2 cellular contexts compared by ENCODE assay signal in the genomic region with DNA sequence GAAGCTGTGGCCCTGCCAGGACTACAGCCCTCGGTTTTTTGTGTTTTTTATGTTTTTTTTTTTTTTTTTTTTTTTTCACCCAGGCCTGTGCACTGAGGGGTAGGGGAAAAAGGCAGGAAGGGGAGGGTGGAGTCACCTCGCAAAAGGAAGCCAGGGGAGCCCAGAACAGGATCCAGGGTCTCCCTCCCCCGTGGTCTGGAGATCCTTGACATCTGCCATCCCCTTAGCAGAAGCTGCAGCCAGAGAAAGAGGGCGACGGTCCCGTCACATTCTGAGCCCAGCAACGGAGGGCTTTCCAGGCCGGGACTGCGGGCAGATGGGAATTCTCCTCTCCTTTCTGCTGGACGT.
TF ChIP-seq lines count a peak whose summit lies in the region.

No MANE protein-coding gene starts in this region.

TF ChIP-seq in SK-N-SH, 30 proteins besides CTCF, POLR2A, EP300 and RAD21 (continued from another document):
- TF ChIP-seq, protein P1, sequence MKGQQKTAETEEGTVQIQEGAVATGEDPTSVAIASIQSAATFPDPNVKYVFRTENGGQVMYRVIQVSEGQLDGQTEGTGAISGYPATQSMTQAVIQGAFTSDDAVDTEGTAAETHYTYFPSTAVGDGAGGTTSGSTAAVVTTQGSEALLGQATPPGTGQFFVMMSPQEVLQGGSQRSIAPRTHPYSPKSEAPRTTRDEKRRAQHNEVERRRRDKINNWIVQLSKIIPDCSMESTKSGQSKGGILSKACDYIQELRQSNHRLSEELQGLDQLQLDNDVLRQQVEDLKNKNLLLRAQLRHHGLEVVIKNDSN (IDR thresholded peaks at IDR 0.05; ENCODE audit: borderline replicate concordance, low read depth): no peak
TF ChIP-seq in SK-N-SH: peak in this region for 0.

TF ChIP-seq in SK-N-SH treated with all-trans-retinoic acid at 6 μM for 48 hours, 23 proteins besides CTCF, POLR2A, EP300 and RAD21:
- TF ChIP-seq, protein P2, sequence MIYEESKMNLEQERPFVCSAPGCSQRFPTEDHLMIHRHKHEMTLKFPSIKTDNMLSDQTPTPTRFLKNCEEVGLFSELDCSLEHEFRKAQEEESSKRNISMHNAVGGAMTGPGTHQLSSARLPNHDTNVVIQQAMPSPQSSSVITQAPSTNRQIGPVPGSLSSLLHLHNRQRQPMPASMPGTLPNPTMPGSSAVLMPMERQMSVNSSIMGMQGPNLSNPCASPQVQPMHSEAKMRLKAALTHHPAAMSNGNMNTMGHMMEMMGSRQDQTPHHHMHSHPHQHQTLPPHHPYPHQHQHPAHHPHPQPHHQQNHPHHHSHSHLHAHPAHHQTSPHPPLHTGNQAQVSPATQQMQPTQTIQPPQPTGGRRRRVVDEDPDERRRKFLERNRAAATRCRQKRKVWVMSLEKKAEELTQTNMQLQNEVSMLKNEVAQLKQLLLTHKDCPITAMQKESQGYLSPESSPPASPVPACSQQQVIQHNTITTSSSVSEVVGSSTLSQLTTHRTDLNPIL (CRISPR knock-in tag; IDR thresholded peaks at IDR 0.05; ENCODE audit: low read depth): no peak
- TF ChIP-seq ZFP30 (CRISPR knock-in tag; IDR thresholded peaks at IDR 0.05): no peak
- TF ChIP-seq RARB (CRISPR knock-in tag; IDR thresholded peaks at IDR 0.05): no peak
- TF ChIP-seq, protein P3, sequence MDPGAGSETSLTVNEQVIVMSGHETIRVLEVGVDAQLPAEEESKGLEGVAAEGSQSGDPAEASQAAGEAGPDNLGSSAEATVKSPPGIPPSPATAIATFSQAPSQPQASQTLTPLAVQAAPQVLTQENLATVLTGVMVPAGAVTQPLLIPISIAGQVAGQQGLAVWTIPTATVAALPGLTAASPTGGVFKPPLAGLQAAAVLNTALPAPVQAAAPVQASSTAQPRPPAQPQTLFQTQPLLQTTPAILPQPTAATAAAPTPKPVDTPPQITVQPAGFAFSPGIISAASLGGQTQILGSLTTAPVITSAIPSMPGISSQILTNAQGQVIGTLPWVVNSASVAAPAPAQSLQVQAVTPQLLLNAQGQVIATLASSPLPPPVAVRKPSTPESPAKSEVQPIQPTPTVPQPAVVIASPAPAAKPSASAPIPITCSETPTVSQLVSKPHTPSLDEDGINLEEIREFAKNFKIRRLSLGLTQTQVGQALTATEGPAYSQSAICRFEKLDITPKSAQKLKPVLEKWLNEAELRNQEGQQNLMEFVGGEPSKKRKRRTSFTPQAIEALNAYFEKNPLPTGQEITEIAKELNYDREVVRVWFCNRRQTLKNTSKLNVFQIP (CRISPR knock-in tag; IDR thresholded peaks at IDR 0.05; ENCODE audit: borderline replicate concordance, low read depth): no peak
- TF ChIP-seq ARNTL (CRISPR knock-in tag; IDR thresholded peaks at IDR 0.05; ENCODE audit: borderline replicate concordance, low read depth): no peak
- TF ChIP-seq PPARA (CRISPR knock-in tag; IDR thresholded peaks at IDR 0.05; ENCODE audit: borderline replicate concordance): no peak
